In the genomic region with DNA sequence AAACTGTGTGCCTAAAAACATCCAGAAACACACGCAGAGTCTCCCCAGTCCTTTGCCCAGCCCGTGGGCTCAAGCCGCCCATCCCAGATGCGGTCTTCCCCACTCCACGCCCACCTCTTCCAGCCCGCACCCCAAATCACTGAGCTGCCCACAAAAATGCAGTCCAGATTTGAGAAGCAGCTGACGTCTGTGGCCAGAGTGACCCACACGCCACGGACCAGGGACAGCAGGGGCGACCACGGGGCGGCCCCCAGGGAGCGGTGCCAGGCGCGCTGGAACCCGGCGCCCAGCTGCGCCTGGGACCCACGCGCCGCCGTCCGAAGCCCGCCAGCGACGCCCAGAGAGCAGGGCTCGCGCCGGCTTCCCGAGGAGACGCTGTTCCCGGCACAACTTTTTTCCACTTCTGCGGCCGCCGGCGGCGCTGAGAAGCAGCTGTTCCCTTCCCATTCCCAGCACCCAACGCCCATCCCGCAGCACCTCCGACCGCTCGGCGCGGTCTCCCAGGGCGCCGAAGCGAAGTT, we compare ENCODE assay signal across 8 cellular contexts. TPM values are rescaled to one million over a fixed set of nuclear protein-coding genes. Genes with fewer than 3 reads are reported as not detected.
DNase-seq lines count a peak whose midpoint lies in the region; ATAC-seq and TF ChIP-seq lines count a peak whose summit lies in the region.

No MANE protein-coding gene starts in this region.

- intact Hi-C loops in breast epithelium (cut with DNase I; ENCODE audit: low total_unique reads) = no loop called here

- H3K79me2 ChIP-seq in smooth muscle cell (ENCODE audit: low read depth) = peaks cover 48% of the 10 kb centered on the region

- under 1% methylated on average over 46 of the region's 47 CpGs for WGBS in smooth muscle cell (ENCODE audit: low lambda C conversion rate)

- no peaks in the 10 kb centered on the region for H3K36me3 Mint-ChIP-seq in activated T-cell treated with anti-CD3 and anti-CD28 coated beads, Interleukin-2, amount 50 U/mL, for 24 hours (ENCODE audit: low read depth)

- H3K4me3 ChIP-seq in breast epithelium = peak overlapping the region; percentile 81 to 99 (median 83)
- peak overlapping the region; percentile 91 for H3K4me3 ChIP-seq in smooth muscle cell

- peak overlapping the region; percentile 96 for H3K4me2 ChIP-seq in smooth muscle cell

- ATAC-seq in HG02678 (IDR thresholded peaks at IDR 0.05; ENCODE audit: unreplicated experiment) = peak; percentile 27

- peak overlapping the region; percentile 93 for H2AFZ ChIP-seq in smooth muscle cell (ENCODE audit: low read depth)

- H3K4me1 ChIP-seq in breast epithelium (peaks cover 0 to 8% of the 10 kb centered on the region in 2 donors), smooth muscle cell (ENCODE audit: low read depth) (peaks cover 27% of the 10 kb centered on the region)

- peaks cover 18% of the 10 kb centered on the region for H4K20me1 ChIP-seq in smooth muscle cell (ENCODE audit: low read depth)

- H3K9me3 Mint-ChIP-seq in activated T-cell treated with anti-CD3 and anti-CD28 coated beads, Interleukin-2, amount 50 U/mL, for 24 hours = no peaks in the 10 kb centered on the region

- H3K9me3 ChIP-seq in breast epithelium (no peaks in the 10 kb centered on the region), smooth muscle cell (replicated peaks; ENCODE audit: low read depth) (no peaks in the 10 kb centered on the region)

- no peak overlapping the region for H3K27ac Mint-ChIP-seq in activated T-cell treated with anti-CD3 and anti-CD28 coated beads, Interleukin-2, amount 50 U/mL, for 24 hours

- peaks cover 13% of the 10 kb centered on the region for H3K4me1 Mint-ChIP-seq in activated T-cell treated with anti-CD3 and anti-CD28 coated beads, Interleukin-2, amount 50 U/mL, for 24 hours (ENCODE audit: low read depth)

- no peak for TF ChIP-seq CTCF in breast epithelium (IDR thresholded peaks at IDR 0.05)
- no peak for TF ChIP-seq CTCF in smooth muscle cell (IDR thresholded peaks at IDR 0.05; ENCODE audit: borderline replicate concordance, insufficient read depth, poor library complexity, severe bottlenecking)

- DNase-seq in activated T-cell treated with anti-CD3 and anti-CD28 coated beads, Interleukin-2, amount 50 U/mL, for 24 hours = no peak
- DNase-seq in activated T-cell treated with anti-CD3 and anti-CD28 coated beads for 4 hours (no peak), NCI-H2171 (lab: John Stamatoyannopoulos, UW) (peak; percentile 14), breast epithelium (ENCODE audit: low spot score in 2 of 2) (peak; percentile 27 to 62), kidney glomerular epithelial cell (lab: John Stamatoyannopoulos, UW) (peak; percentile 66), smooth muscle cell (lab: John Stamatoyannopoulos, UW; ENCODE audit: unreplicated experiment) (peak; percentile 54)
- DNase-seq in stimulated activated CD4-positive, alpha-beta T cell treated with anti-CD3 and anti-CD28 coated beads, Interleukin-1b, Interleukin-23, amount 100 ng/mL, for 48 hours = no peak

- H3K36me3 ChIP-seq in breast epithelium = no peaks in the 10 kb centered on the region
- no peaks in the 10 kb centered on the region for H3K36me3 ChIP-seq in smooth muscle cell (ENCODE audit: low read depth)

- H3K9ac ChIP-seq in smooth muscle cell (ENCODE audit: low read depth) = peak overlapping the region; percentile 91

- TF ChIP-seq POLR2A in breast epithelium (IDR thresholded peaks at IDR 0.05) = no peak

- H3K27me3 ChIP-seq in breast epithelium (no peaks in the 10 kb centered on the region), smooth muscle cell (ENCODE audit: low read depth) (no peaks in the 10 kb centered on the region)

- H3K27ac ChIP-seq in breast epithelium (peak overlapping the region; percentile 96 to 97), smooth muscle cell (ENCODE audit: low read depth) (peak overlapping the region; percentile 93)

- H3K4me3 Mint-ChIP-seq in activated T-cell treated with anti-CD3 and anti-CD28 coated beads, Interleukin-2, amount 50 U/mL, for 24 hours = peak overlapping the region; percentile 70

- peaks cover 66% of the 10 kb centered on the region for H3K27me3 Mint-ChIP-seq in activated T-cell treated with anti-CD3 and anti-CD28 coated beads, Interleukin-2, amount 50 U/mL, for 24 hours

- H3F3A ChIP-seq in smooth muscle cell (ENCODE audit: low read depth) = peaks cover 10% of the 10 kb centered on the region

RNA-seq across cellular contexts. Expression of a gene that starts 0.7 kb away (rescaled TPM):
- 10 to 100 TPM; 36.8 to 61.8 (median 41.3) TPM for total RNA-seq in breast epithelium
- 18.6 and 18.8 TPM in 2 replicates for total RNA-seq in smooth muscle cell
- 10.5 and 13.4 TPM in 2 replicates for polyA plus RNA-seq in smooth muscle cell

Comparison
In these comparisons a context has a peak if more than half of its experiments do, and no peak if none do; other contexts are left out.
1. DNase-seq: peak in NCI-H2171 (single experiment), breast epithelium (2 of 2), kidney glomerular epithelial cell (single experiment) and smooth muscle cell (single experiment); none in activated T-cell treated with anti-CD3 and anti-CD28 coated beads, Interleukin-2, amount 50 U/mL, for 24 hours (single experiment), activated T-cell treated with anti-CD3 and anti-CD28 coated beads for 4 hours (single experiment) and stimulated activated CD4-positive, alpha-beta T cell treated with anti-CD3 and anti-CD28 coated beads, Interleukin-1b, Interleukin-23, amount 100 ng/mL, for 48 hours (single experiment).